20 cellular contexts compared by ENCODE assay signal in the genomic region with DNA sequence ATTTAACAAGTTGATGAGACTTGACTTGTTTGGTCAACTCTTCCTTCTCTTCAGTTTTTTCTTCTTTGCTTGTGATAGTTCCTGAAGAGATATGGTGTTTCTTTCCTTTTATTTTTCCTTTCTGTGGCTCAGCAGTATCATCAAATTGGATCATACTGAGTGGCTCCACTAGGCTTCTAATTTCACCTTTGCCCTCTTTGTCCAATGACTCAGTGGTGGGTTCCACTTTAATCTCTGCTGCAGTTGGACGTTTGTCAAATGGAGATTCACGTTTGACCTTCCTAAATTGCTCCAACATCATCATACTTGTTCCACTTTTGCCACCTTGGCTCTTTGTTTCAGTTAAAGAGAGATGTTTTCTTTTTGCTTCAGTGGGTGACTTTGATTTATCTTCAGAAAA. TPM values are rescaled to one million over a fixed set of nuclear protein-coding genes. Genes with fewer than 3 reads are reported as not detected.
"Had no signal": no experiment of that assay in that cellular context is flagged by ENCODE, and none has a peak within 500 bp of the region (broad histone marks: within the 10 kb centered on the region; RNA-seq: fewer than 3 reads in every experiment).

No MANE protein-coding gene starts in this region.

- H3K4me3 ChIP-seq: mucosa of descending colon, psoas muscle, suprapubic skin had no signal

- H3K36me3 ChIP-seq: suprapubic skin had no signal

- H3K27me3 ChIP-seq: suprapubic skin had no signal

- H3K9me3 ChIP-seq: mucosa of descending colon, psoas muscle, suprapubic skin had no signal

- H3K27ac ChIP-seq: psoas muscle, suprapubic skin had no signal

- DNase-seq: activated CD4-positive, alpha-beta T cell treated with anti-CD3 and anti-CD28 coated beads, Interleukin-2, amount 50 U/mL, for 48 hours; activated CD8-positive, alpha-beta memory T cell treated with anti-CD3 and anti-CD28 coated beads, Interleukin-2, amount 10 ng/mL, durations not matched to agents 7 days and 5 days; activated effector memory CD4-positive, alpha-beta T cell treated with Interleukin-2 at 50 U/mL for 16 hours; activated T-cell treated with anti-CD3 and anti-CD28 coated beads, Interleukin-2, amount 50 U/mL, for 24 hours; amygdala; cerebellar nuclear complex; endodermal cell; foreskin melanocyte; head of caudate nucleus; left colon; mammary epithelial cell; mucosa of descending colon; natural killer cell; psoas muscle; stimulated activated CD4-positive, alpha-beta T cell treated with anti-CD3 and anti-CD28 coated beads, Interleukin-2, amount 100 ng/mL, for 48 hours; stimulated activated naive CD4-positive, alpha-beta T cell treated with Interleukin-2 at 50 U/mL for 16 hours had no signal

- ATAC-seq: activated CD4-positive, CD25-positive, alpha-beta regulatory T cell treated with anti-CD3 and anti-CD28 coated beads, Interleukin-2, amount 50 U/mL, for 24 hours; activated CD8-positive, alpha-beta memory T cell treated with anti-CD3 and anti-CD28 coated beads, Interleukin-2, amount 10 ng/mL, durations not matched to agents 7 days and 5 days; left colon; mucosa of descending colon; natural killer cell; psoas muscle had no signal

RNA-seq across cellular contexts. Expression of gene FAM186A, which starts 41.5 kb away (rescaled TPM):
- total RNA-seq: activated CD8-positive, alpha-beta memory T cell treated with anti-CD3 and anti-CD28 coated beads, Interleukin-2, amount 10 ng/mL, durations not matched to agents 7 days and 5 days; dermis blood vessel endothelial cell; endodermal cell; left colon; mammary epithelial cell; mucosa of descending colon; natural killer cell; psoas muscle; sciatic nerve; suprapubic skin had no signal
- polyA plus RNA-seq: mammary epithelial cell, psoas muscle had no signal
